Comparison of ENCODE assay signal across 1 cellular context in the genomic region with DNA sequence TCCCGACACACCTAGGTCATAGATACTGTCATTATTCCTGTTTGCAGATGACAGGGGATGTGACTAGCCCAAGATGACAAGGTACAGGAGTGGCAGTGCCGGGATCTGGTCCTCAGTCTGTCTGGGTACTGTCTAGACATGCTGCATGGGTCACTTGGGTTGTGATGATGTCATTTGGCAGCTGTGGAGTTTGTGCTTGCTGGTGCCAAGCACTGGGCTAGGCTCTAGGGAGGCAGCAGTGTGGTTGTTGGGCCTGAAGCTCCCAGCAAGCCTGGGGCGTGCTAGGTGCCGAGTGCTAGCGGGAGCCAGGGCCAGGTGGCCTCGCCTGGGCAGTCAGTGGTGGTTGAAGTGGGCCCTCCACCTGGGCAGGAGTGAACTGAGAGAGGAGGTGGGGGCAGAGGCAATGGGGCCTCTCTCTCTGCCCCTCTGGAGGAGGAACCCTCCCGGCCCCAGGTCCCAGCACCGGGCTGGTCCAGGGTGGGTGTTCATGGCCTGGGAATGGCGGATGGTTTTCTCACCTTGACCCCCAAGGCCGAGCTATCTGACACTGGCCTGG.
TF ChIP-seq lines count a peak whose summit lies in the region.

No MANE protein-coding gene starts in this region.

TF ChIP-seq in HepG2, 621 proteins besides CTCF, POLR2A, EP300 and RAD21:
- TF ChIP-seq ATF7 (IDR thresholded peaks at IDR 0.05) (peak; percentile 69; the same call in 1 of the 2 replicates), ATF7 (CRISPR knock-in tag; IDR thresholded peaks at IDR 0.05) (no peak), CREB1 (IDR thresholded peaks at IDR 0.05) (0 out of 2 replicates have a peak, but pooled peaks have one; percentile 7), CREB1 (CRISPR knock-in tag; IDR thresholded peaks at IDR 0.05) (no peak)
- TF ChIP-seq, protein P1, sequence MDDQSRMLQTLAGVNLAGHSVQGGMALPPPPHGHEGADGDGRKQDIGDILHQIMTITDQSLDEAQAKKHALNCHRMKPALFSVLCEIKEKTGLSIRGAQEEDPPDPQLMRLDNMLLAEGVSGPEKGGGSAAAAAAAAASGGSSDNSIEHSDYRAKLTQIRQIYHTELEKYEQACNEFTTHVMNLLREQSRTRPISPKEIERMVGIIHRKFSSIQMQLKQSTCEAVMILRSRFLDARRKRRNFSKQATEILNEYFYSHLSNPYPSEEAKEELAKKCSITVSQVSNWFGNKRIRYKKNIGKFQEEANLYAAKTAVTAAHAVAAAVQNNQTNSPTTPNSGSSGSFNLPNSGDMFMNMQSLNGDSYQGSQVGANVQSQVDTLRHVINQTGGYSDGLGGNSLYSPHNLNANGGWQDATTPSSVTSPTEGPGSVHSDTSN (CRISPR knock-in tag; IDR thresholded peaks at IDR 0.05; ENCODE audit: borderline replicate concordance) = no peak
